In the genomic region with DNA sequence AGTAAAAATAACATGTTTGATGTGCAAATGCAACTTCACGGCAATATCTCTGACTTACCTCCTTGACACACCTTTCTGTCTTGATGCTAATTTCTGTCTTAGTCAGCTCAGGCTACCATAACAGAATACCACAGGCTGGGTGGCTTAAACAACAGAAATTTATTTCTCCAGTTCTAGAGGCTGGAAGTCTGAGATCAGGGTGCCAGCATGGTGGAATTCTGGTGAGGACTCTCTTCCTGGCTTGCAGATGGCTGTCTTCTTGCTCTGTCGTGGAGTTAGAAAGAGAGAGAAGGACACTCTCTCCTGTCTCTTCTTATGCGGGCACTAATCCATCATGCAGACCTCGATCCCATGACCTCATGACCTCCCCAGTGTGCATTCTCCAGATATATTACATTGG, we compare ENCODE assay signal across 30 cellular contexts.
"Had no signal": no experiment of that assay in that cellular context is flagged by ENCODE, and none has a peak within 500 bp of the region (broad histone marks: within the 10 kb centered on the region; RNA-seq: fewer than 3 reads in every experiment).

No MANE protein-coding gene starts in this region.

- H3K4me3 ChIP-seq: adrenal gland, ascending aorta, body of pancreas, breast epithelium, cardiac muscle cell had no signal

- H3K9me3 ChIP-seq: adrenal gland, ascending aorta, body of pancreas, breast epithelium had no signal

- DNase-seq: activated effector memory CD4-positive, alpha-beta T cell treated with anti-CD3 and anti-CD28 coated beads, Interleukin-2, amount 50 U/mL, for 16 hours; activated effector memory CD4-positive, alpha-beta T cell treated with Interleukin-2 at 50 U/mL for 16 hours; activated gamma-delta T cell; activated gamma-delta T cell treated with Interleukin-2 at 50 U/mL for 16 hours; activated naive CD4-positive, alpha-beta T cell; activated naive CD4-positive, alpha-beta T cell treated with anti-CD3 and anti-CD28 coated beads for 36 hours; activated naive CD4-positive, alpha-beta T cell treated with anti-CD3 and anti-CD28 coated beads, Interleukin-2, amount 10 ng/mL, durations not matched to agents 7 days and 5 days; activated naive CD4-positive, alpha-beta T cell treated with anti-CD3 and anti-CD28 coated beads, Interleukin-2, amount 50 U/mL, for 16 hours; activated naive CD4-positive, alpha-beta T cell treated with Interleukin-2 at 50 U/mL for 16 hours; activated naive CD8-positive, alpha-beta T cell treated with anti-CD3 and anti-CD28 coated beads for 36 hours; activated naive CD8-positive, alpha-beta T cell treated with anti-CD3 and anti-CD28 coated beads, Interleukin-2, amount 10 ng/mL, durations not matched to agents 7 days and 5 days; activated naive CD8-positive, alpha-beta T cell treated with anti-CD3 and anti-CD28 coated beads, Interleukin-2, amount 50 U/mL, for 24 hours; activated T-cell treated with anti-CD3 and anti-CD28 coated beads, Interleukin-2, amount 50 U/mL, for 1 hour; activated T-cell treated with anti-CD3 and anti-CD28 coated beads, Interleukin-2, amount 50 U/mL, for 24 hours; activated T-cell treated with anti-CD3 and anti-CD28 coated beads, Interleukin-2, amount 50 U/mL, for 4 hours; activated T-cell treated with anti-CD3 and anti-CD28 coated beads, Interleukin-2, amount 50 U/mL, for 48 hours; activated T-cell treated with anti-CD3 and anti-CD28 coated beads, Interleukin-2, amount 50 U/mL, for 72 hours; adrenal gland; amniotic stem cell; amygdala; anterior cingulate cortex; aorta; body of pancreas; brain microvascular endothelial cell; caudate nucleus; central memory CD4-positive, alpha-beta T cell; cerebellar nuclear complex had no signal

- H3K27ac ChIP-seq: adrenal gland, ascending aorta, body of pancreas, brain microvascular endothelial cell, breast epithelium, cardiac muscle cell had no signal

- H3K4me1 ChIP-seq: adrenal gland, body of pancreas, breast epithelium had no signal

- H3K27me3 ChIP-seq: adrenal gland, ascending aorta, body of pancreas, brain microvascular endothelial cell, breast epithelium, cardiac muscle cell had no signal

- H3K36me3 ChIP-seq: adrenal gland, ascending aorta, brain microvascular endothelial cell, breast epithelium, cardiac muscle cell had no signal
